Comparison of ENCODE assay signal across 1 cellular context in genomic region chr17:77935121-77935571, GRCh38.
A peak's percentile ranks its signal among the peaks of the same experiment; 100 is the strongest.
TF ChIP-seq lines count a peak whose summit lies in the region.

No MANE protein-coding gene starts in this region.

TF ChIP-seq in HepG2, 621 proteins besides CTCF, POLR2A, EP300 and RAD21 (continued from another document):
- no peak for TF ChIP-seq ZXDC (CRISPR knock-in tag; IDR thresholded peaks at IDR 0.05)
- no peak for TF ChIP-seq LCORL (IDR thresholded peaks at IDR 0.05)
- TF ChIP-seq LCORL (CRISPR knock-in tag; IDR thresholded peaks at IDR 0.05): peak; percentile 51; the same call in 1 of the 2 replicates
- TF ChIP-seq ATRX (CRISPR knock-in tag; IDR thresholded peaks at IDR 0.05; ENCODE audit: borderline replicate concordance): no peak
- peak; percentile 46; the same call in 1 of the 2 replicates for TF ChIP-seq SAP130 (CRISPR knock-in tag; IDR thresholded peaks at IDR 0.05; ENCODE audit: low read depth)
- peak; percentile 33; the same call in 1 of the 2 replicates for TF ChIP-seq ZNF629 (CRISPR knock-in tag; conservative IDR thresholded peaks at IDR 0.05)
- TF ChIP-seq ZFP90 (CRISPR knock-in tag; IDR thresholded peaks at IDR 0.05; ENCODE audit: borderline replicate concordance): peak; percentile 22; the same call in 1 of the 2 replicates
- TF ChIP-seq PHF21A (CRISPR knock-in tag; IDR thresholded peaks at IDR 0.05): 0 out of 2 replicates have a peak, but pooled peaks have one; percentile 54
- no peak for TF ChIP-seq FOXP1 (IDR thresholded peaks at IDR 0.05)
- 0 out of 2 replicates have a peak, but pooled peaks have one; percentile 11 for TF ChIP-seq FOXP1 (CRISPR knock-in tag; IDR thresholded peaks at IDR 0.05)
- TF ChIP-seq ZNF354B (CRISPR knock-in tag; IDR thresholded peaks at IDR 0.05): no peak
- TF ChIP-seq BRD4 (CRISPR knock-in tag; IDR thresholded peaks at IDR 0.05): no peak
- 0 out of 2 replicates have a peak, but pooled peaks have one; percentile 18 for TF ChIP-seq ZNF574 (CRISPR knock-in tag; IDR thresholded peaks at IDR 0.05)
- TF ChIP-seq MTF2 (CRISPR knock-in tag; IDR thresholded peaks at IDR 0.05; ENCODE audit: borderline replicate concordance): 0 out of 2 replicates have a peak, but pooled peaks have one; percentile 37
- TF ChIP-seq ZNF33B (CRISPR knock-in tag; IDR thresholded peaks at IDR 0.05): 0 out of 2 replicates have a peak, but pooled peaks have one; percentile 78
- 0 out of 2 replicates have a peak, but pooled peaks have one; percentile 32 for TF ChIP-seq SPEN (CRISPR knock-in tag; IDR thresholded peaks at IDR 0.05; ENCODE audit: low read depth)
- TF ChIP-seq ZNF30 (CRISPR knock-in tag; IDR thresholded peaks at IDR 0.05): no peak
- no peak for TF ChIP-seq RNF2 (conservative IDR thresholded peaks at IDR 0.05; ENCODE audit: low read depth)
- peak; percentile 42; the same call in 1 of the 2 replicates for TF ChIP-seq ETV5 (CRISPR knock-in tag; IDR thresholded peaks at IDR 0.05; ENCODE audit: borderline replicate concordance)
- no peak for TF ChIP-seq MED8 (CRISPR knock-in tag; IDR thresholded peaks at IDR 0.05; ENCODE audit: insufficient replicate concordance)
- peak; percentile 69 for TF ChIP-seq ARID5B (CRISPR knock-in tag; IDR thresholded peaks at IDR 0.05)
- peak; percentile 50; the same call in 1 of the 2 replicates for TF ChIP-seq KDM2A (CRISPR knock-in tag; IDR thresholded peaks at IDR 0.05; ENCODE audit: borderline replicate concordance, low read depth)
- TF ChIP-seq YY1 (IDR thresholded peaks at IDR 0.05; ENCODE audit: insufficient read depth, insufficient replicate concordance, low read depth, low read length): no peak
- TF ChIP-seq PATZ1 (CRISPR knock-in tag; IDR thresholded peaks at IDR 0.05): peak; percentile 51
- no peak for TF ChIP-seq MXD1 (CRISPR knock-in tag; IDR thresholded peaks at IDR 0.05)
- TF ChIP-seq ZNF263 (CRISPR knock-in tag; IDR thresholded peaks at IDR 0.05): peak; percentile 97
- TF ChIP-seq ZNF501 (CRISPR knock-in tag; IDR thresholded peaks at IDR 0.05): 0 out of 2 replicates have a peak, but pooled peaks have one; percentile 17
- no peak for TF ChIP-seq MYNN (CRISPR knock-in tag; IDR thresholded peaks at IDR 0.05; ENCODE audit: low read depth)
- TF ChIP-seq SSRP1 (CRISPR knock-in tag; IDR thresholded peaks at IDR 0.05): no peak
- TF ChIP-seq HOXA5 (CRISPR knock-in tag; IDR thresholded peaks at IDR 0.05): peak; percentile 39; the same call in 1 of the 2 replicates
- TF ChIP-seq ZNF766 (CRISPR knock-in tag; IDR thresholded peaks at IDR 0.05; ENCODE audit: borderline replicate concordance): no peak
- 0 out of 2 replicates have a peak, but pooled peaks have one; percentile 7 for TF ChIP-seq STAG1 (CRISPR knock-in tag; IDR thresholded peaks at IDR 0.05)
- no peak for TF ChIP-seq NFYC (CRISPR knock-in tag; IDR thresholded peaks at IDR 0.05)
- no peak for TF ChIP-seq KLF16 (CRISPR knock-in tag; IDR thresholded peaks at IDR 0.05)
- no peak for TF ChIP-seq ZNF709 (CRISPR knock-in tag; IDR thresholded peaks at IDR 0.05)
- TF ChIP-seq BCL6 (CRISPR knock-in tag; IDR thresholded peaks at IDR 0.05): 0 out of 2 replicates have a peak, but pooled peaks have one; percentile 10
- TF ChIP-seq ARID4A (CRISPR knock-in tag; IDR thresholded peaks at IDR 0.05; ENCODE audit: borderline replicate concordance): 0 out of 2 replicates have a peak, but pooled peaks have one; percentile 25
- 0 out of 2 replicates have a peak, but pooled peaks have one; percentile 35 for TF ChIP-seq ZNF703 (CRISPR knock-in tag; IDR thresholded peaks at IDR 0.05; ENCODE audit: borderline replicate concordance)
- TF ChIP-seq ZNF614 (CRISPR knock-in tag; IDR thresholded peaks at IDR 0.05; ENCODE audit: borderline replicate concordance): peak; percentile 38; the same call in 1 of the 2 replicates
- TF ChIP-seq ZBTB7A (CRISPR knock-in tag; IDR thresholded peaks at IDR 0.05): no peak
- TF ChIP-seq ZFY (CRISPR knock-in tag; IDR thresholded peaks at IDR 0.05): peak; percentile 39; the same call in 1 of the 2 replicates
- peak; percentile 62 for TF ChIP-seq HNF4A (CRISPR knock-in tag; IDR thresholded peaks at IDR 0.05)
- TF ChIP-seq SMAD3 (CRISPR knock-in tag; IDR thresholded peaks at IDR 0.05): 0 out of 2 replicates have a peak, but pooled peaks have one; percentile 28
- TF ChIP-seq SOX13 (IDR thresholded peaks at IDR 0.05): no peak
- TF ChIP-seq SOX13 (CRISPR knock-in tag; conservative IDR thresholded peaks at IDR 0.05 in 1 of 2, IDR thresholded peaks at IDR 0.05 in 1 of 2): no peak
- TF ChIP-seq GLI4 (CRISPR knock-in tag; IDR thresholded peaks at IDR 0.05; ENCODE audit: borderline replicate concordance): 0 out of 2 replicates have a peak, but pooled peaks have one; percentile 65
- no peak for TF ChIP-seq ZBTB37 (CRISPR knock-in tag; IDR thresholded peaks at IDR 0.05)
- TF ChIP-seq NBN (conservative IDR thresholded peaks at IDR 0.05): no peak
- TF ChIP-seq FOXA1 (IDR thresholded peaks at IDR 0.05): no peak
- TF ChIP-seq FOXA1 (CRISPR knock-in tag; IDR thresholded peaks at IDR 0.05): peak; percentile 71
- TF ChIP-seq ZNF121 (CRISPR knock-in tag; IDR thresholded peaks at IDR 0.05): 0 out of 2 replicates have a peak, but pooled peaks have one; percentile 29
TF ChIP-seq in HepG2: peak in this region for 40.
